ENCODE assay signal across 8 cellular contexts in the genomic region with DNA sequence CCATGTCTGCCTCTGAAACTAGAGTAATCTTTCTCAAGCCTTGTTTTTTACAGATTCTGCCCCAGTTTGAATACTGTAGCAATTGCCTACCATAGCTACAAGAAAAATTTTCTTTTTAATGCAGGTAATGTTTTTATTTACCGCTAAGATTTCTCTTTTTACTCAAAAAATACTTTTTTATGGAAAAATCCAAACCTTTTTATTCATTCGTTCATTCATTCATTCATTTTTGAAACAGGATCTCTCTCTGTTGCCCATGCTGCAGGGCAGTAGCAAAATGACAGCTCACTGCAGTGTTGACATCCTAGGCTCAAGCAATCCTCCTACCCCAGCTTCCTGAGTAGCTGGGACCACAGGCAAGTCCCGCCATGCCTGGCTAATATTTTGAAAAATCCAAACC. TPM values are rescaled to one million over a fixed set of nuclear protein-coding genes. Genes with fewer than 3 reads are reported as not detected.
A peak's percentile ranks its signal among the peaks of the same experiment; 100 is the strongest.
DNase-seq lines count a peak whose midpoint lies in the region; TF ChIP-seq lines count a peak whose summit lies in the region.

No MANE protein-coding gene starts in this region.

- DNase-seq in T-helper 2 cell treated with Interferon-gamma antibody and Interleukin-4, amounts not matched to agents 5 μg/mL and 100 μg/mL, for 36 hours (ENCODE audit: low spot score): no peak
- DNase-seq in T-helper 2 cell (no peak), spleen (no peak), NOMO-1 treated with DMSO at 0.1 percent for 48 hours (lab: John Stamatoyannopoulos, UW; ENCODE audit: unreplicated experiment) (no peak), SKM-1 treated with dmso at 0.1 percent for 144 hours (lab: John Stamatoyannopoulos, UW; ENCODE audit: unreplicated experiment) (no peak), SHP77 treated with DMSO at 0.1 percent for 48 hours (lab: John Stamatoyannopoulos, UW) (no peak)

- peaks cover 84% of the 10 kb centered on the region for H3K27me3 ChIP-seq in iPS-20b (ENCODE audit: insufficient read depth, low read length)
- H3K27me3 ChIP-seq in spleen (replicated peaks in 1 of 7): no peaks in the 10 kb centered on the region

- H3K4me1 ChIP-seq in iPS-20b (ENCODE audit: insufficient read depth, low read length) (peaks cover 5% of the 10 kb centered on the region; the same call in 1 of the 2 replicates), spleen (peaks cover 14 to 50% (median 40%) of the 10 kb centered on the region in 6 donors)

- TF ChIP-seq CTCF in VCaP (conservative IDR thresholded peaks at IDR 0.05) (no peak), spleen (IDR thresholded peaks at IDR 0.05 in 8 of 11, conservative IDR thresholded peaks at IDR 0.05 in 3 of 11) (no peak)

- H3K36me3 ChIP-seq in iPS-20b (ENCODE audit: insufficient read depth, low read depth, low read length): no peaks in the 10 kb centered on the region
- H3K36me3 ChIP-seq in spleen: no peaks in the 10 kb centered on the region

- peaks cover 16% of the 10 kb centered on the region for H3K27me3 Mint-ChIP-seq in T-helper 2 cell treated with Interferon-gamma antibody and Interleukin-4, amounts not matched to agents 5 μg/mL and 100 μg/mL, for 36 hours (ENCODE audit: low read depth)

- H3K4me3 ChIP-seq in iPS-20b (ENCODE audit: low read length) (peak overlapping the region; percentile 43; the same call in 1 of the 2 replicates), spleen (peak overlapping the region in 6 of 8 donors; percentile 81 to 95 (median 91))

- H3K27ac Mint-ChIP-seq in T-helper 2 cell treated with Interferon-gamma antibody and Interleukin-4, amounts not matched to agents 5 μg/mL and 100 μg/mL, for 36 hours: no peak overlapping the region

- H3K36me3 Mint-ChIP-seq in T-helper 2 cell treated with Interferon-gamma antibody and Interleukin-4, amounts not matched to agents 5 μg/mL and 100 μg/mL, for 36 hours (ENCODE audit: low read depth): no peaks in the 10 kb centered on the region

- H3K4me3 Mint-ChIP-seq in T-helper 2 cell treated with Interferon-gamma antibody and Interleukin-4, amounts not matched to agents 5 μg/mL and 100 μg/mL, for 36 hours: peak overlapping the region; percentile 90

- WGBS in spleen, 5 donors: 54 to 79% (median 70%) methylated on average over 3 of the region's 3 CpGs

- intact Hi-C loops in spleen (cut with DNase I; ENCODE audit: low total_unique reads): no loop called here

- TF ChIP-seq POLR2A in spleen (IDR thresholded peaks at IDR 0.05): no peak

- H3K9me3 ChIP-seq in iPS-20b (ENCODE audit: insufficient read depth, low read depth, low read length) (no peaks in the 10 kb centered on the region; the same call in 1 of the 2 replicates), spleen (no peaks in the 10 kb centered on the region)

- no peaks in the 10 kb centered on the region for H3K9me3 Mint-ChIP-seq in T-helper 2 cell treated with Interferon-gamma antibody and Interleukin-4, amounts not matched to agents 5 μg/mL and 100 μg/mL, for 36 hours

- H3K27ac ChIP-seq in VCaP (peak overlapping the region; percentile 74), iPS-20b (ENCODE audit: low read length) (no peak overlapping the region), spleen (peak overlapping the region in 7 of 8 donors; percentile 5 to 98 (median 94))

- H3K9ac ChIP-seq in iPS-20b (ENCODE audit: low read depth, low read length): no peak overlapping the region

- H3K4me1 Mint-ChIP-seq in T-helper 2 cell treated with Interferon-gamma antibody and Interleukin-4, amounts not matched to agents 5 μg/mL and 100 μg/mL, for 36 hours (ENCODE audit: low read depth): peaks cover 23% of the 10 kb centered on the region

RNA-seq across cellular contexts. Expression of a gene that starts 2.7 kb away (rescaled TPM):
- total RNA-seq in spleen: 100 to 1,000 TPM in 1 of 7 donors, 10 to 100 TPM in 6; 43.3 to 118 (median 73.1) TPM
- 10 to 100 TPM in 2 of 3 donors, 1 to 10 TPM in 1; 6.7 to 18.0 (median 11.0) TPM for polyA plus RNA-seq in spleen

RNA-seq across cellular contexts. Expression of a gene that starts 59.3 kb away (rescaled TPM):
- 10 to 100 TPM; 11.2 to 37.4 (median 32.9) TPM for total RNA-seq in spleen
- polyA plus RNA-seq in spleen: 10 to 100 TPM; 50.5 to 81.0 (median 62.2) TPM

RNA-seq across cellular contexts. Expression of a gene that starts 59.3 kb away (rescaled TPM):
- total RNA-seq in spleen: 10 to 100 TPM; 15.6 to 31.6 (median 25.3) TPM
- 10 to 100 TPM in 2 of 3 donors, 1 to 10 TPM in 1; 8.2 to 24.1 (median 21.7) TPM for polyA plus RNA-seq in spleen
